In genomic region chr1:27504588-27505419, GRCh38 we compare ENCODE assay signal across 1 cellular context.
TF ChIP-seq lines count a peak whose summit lies in the region.

No MANE protein-coding gene starts in this region.

TF ChIP-seq in HepG2, 621 proteins besides CTCF, POLR2A, EP300 and RAD21 (continued from another document and continues in another):
- no peak for TF ChIP-seq ZBTB44 (CRISPR knock-in tag; IDR thresholded peaks at IDR 0.05)
- peak; percentile 55; the same call in 1 of the 2 replicates for TF ChIP-seq PRDM15 (CRISPR knock-in tag; IDR thresholded peaks at IDR 0.05)
- TF ChIP-seq ZFP41 (CRISPR knock-in tag; IDR thresholded peaks at IDR 0.05; ENCODE audit: borderline replicate concordance): no peak
- TF ChIP-seq ZNF276 (CRISPR knock-in tag; IDR thresholded peaks at IDR 0.05; ENCODE audit: low read depth): no peak
- TF ChIP-seq ZNF614 (CRISPR knock-in tag; IDR thresholded peaks at IDR 0.05; ENCODE audit: borderline replicate concordance): peak; percentile 77; the same call in 1 of the 2 replicates
- TF ChIP-seq GMEB2 (CRISPR knock-in tag; IDR thresholded peaks at IDR 0.05; ENCODE audit: low read depth): no peak
- TF ChIP-seq ZNF333 (CRISPR knock-in tag; IDR thresholded peaks at IDR 0.05; ENCODE audit: borderline replicate concordance): no peak
- peak; percentile 63; the same call in 1 of the 2 replicates for TF ChIP-seq HMG20A (CRISPR knock-in tag; IDR thresholded peaks at IDR 0.05; ENCODE audit: borderline replicate concordance)
- 0 out of 2 replicates have a peak, but pooled peaks have one; percentile 55 for TF ChIP-seq ZNF569 (CRISPR knock-in tag; IDR thresholded peaks at IDR 0.05; ENCODE audit: borderline replicate concordance)
- no peak for TF ChIP-seq MTA3 (CRISPR knock-in tag; IDR thresholded peaks at IDR 0.05)
- peak; percentile 56; the same call in 1 of the 2 replicates for TF ChIP-seq POGZ (CRISPR knock-in tag; IDR thresholded peaks at IDR 0.05)
- peak; percentile 65 for TF ChIP-seq REPIN1 (CRISPR knock-in tag; IDR thresholded peaks at IDR 0.05; ENCODE audit: borderline replicate concordance, low read depth)
- peak; percentile 19; the same call in 1 of the 2 replicates for TF ChIP-seq ZBTB20 (CRISPR knock-in tag; IDR thresholded peaks at IDR 0.05; ENCODE audit: borderline replicate concordance, low read depth)
- TF ChIP-seq RORA (CRISPR knock-in tag; IDR thresholded peaks at IDR 0.05): no peak
- TF ChIP-seq ZFY (CRISPR knock-in tag; IDR thresholded peaks at IDR 0.05): peak; percentile 84
- TF ChIP-seq LBX2 (CRISPR knock-in tag; IDR thresholded peaks at IDR 0.05; ENCODE audit: borderline replicate concordance): no peak
- TF ChIP-seq ZNF484 (CRISPR knock-in tag; IDR thresholded peaks at IDR 0.05; ENCODE audit: borderline replicate concordance, low read depth): no peak
- no peak; the same call in 1 of the 2 replicates for TF ChIP-seq TGIF2 (CRISPR knock-in tag; IDR thresholded peaks at IDR 0.05)
- TF ChIP-seq ZNF574 (CRISPR knock-in tag; IDR thresholded peaks at IDR 0.05): peak; percentile 62; the same call in 1 of the 2 replicates
- peak; percentile 57; the same call in 1 of the 2 replicates for TF ChIP-seq ZNF414 (CRISPR knock-in tag; IDR thresholded peaks at IDR 0.05)
- TF ChIP-seq HINFP (CRISPR knock-in tag; IDR thresholded peaks at IDR 0.05; ENCODE audit: low read depth): no peak
- peak; percentile 63; the same call in 1 of the 2 replicates for TF ChIP-seq FUBP1 (CRISPR knock-in tag; IDR thresholded peaks at IDR 0.05; ENCODE audit: borderline replicate concordance)
- TF ChIP-seq LCORL (IDR thresholded peaks at IDR 0.05): no peak
- peak; percentile 92 for TF ChIP-seq LCORL (CRISPR knock-in tag; IDR thresholded peaks at IDR 0.05)
- TF ChIP-seq ZNF3 (CRISPR knock-in tag; IDR thresholded peaks at IDR 0.05): peak; percentile 49; the same call in 1 of the 2 replicates
- no peak for TF ChIP-seq SOX6 (IDR thresholded peaks at IDR 0.05)
- peak; percentile 55 for TF ChIP-seq SOX6 (CRISPR knock-in tag; IDR thresholded peaks at IDR 0.05)
- no peak for TF ChIP-seq PAX8 (CRISPR knock-in tag; IDR thresholded peaks at IDR 0.05; ENCODE audit: borderline replicate concordance)
- TF ChIP-seq ZNF781 (CRISPR knock-in tag; IDR thresholded peaks at IDR 0.05; ENCODE audit: borderline replicate concordance, not compliant biosample characterization): no peak
- peak; percentile 90 for TF ChIP-seq MED1 (CRISPR knock-in tag; IDR thresholded peaks at IDR 0.05)
- peak; percentile 81; the same call in 1 of the 2 replicates for TF ChIP-seq HMGXB3 (CRISPR knock-in tag; IDR thresholded peaks at IDR 0.05; ENCODE audit: borderline replicate concordance)
- no peak for TF ChIP-seq SUZ12 (IDR thresholded peaks at IDR 0.05; ENCODE audit: low read depth, low read length)
- no peak for TF ChIP-seq ZFAT (CRISPR knock-in tag; conservative IDR thresholded peaks at IDR 0.05)
- 0 out of 2 replicates have a peak, but pooled peaks have one; percentile 64 for TF ChIP-seq SOX13 (IDR thresholded peaks at IDR 0.05)
- peak in 1 of 2 experiments; percentile 78; a peak in 2 of 4 replicates for TF ChIP-seq SOX13 (CRISPR knock-in tag; conservative IDR thresholded peaks at IDR 0.05 in 1 of 2, IDR thresholded peaks at IDR 0.05 in 1 of 2)
- no peak for TF ChIP-seq ZNF382 (CRISPR knock-in tag; IDR thresholded peaks at IDR 0.05; ENCODE audit: borderline replicate concordance)
- TF ChIP-seq TAF1 (CRISPR knock-in tag; IDR thresholded peaks at IDR 0.05): peak; percentile 54; the same call in 1 of the 2 replicates
